8 cellular contexts compared by ENCODE assay signal in the genomic region with DNA sequence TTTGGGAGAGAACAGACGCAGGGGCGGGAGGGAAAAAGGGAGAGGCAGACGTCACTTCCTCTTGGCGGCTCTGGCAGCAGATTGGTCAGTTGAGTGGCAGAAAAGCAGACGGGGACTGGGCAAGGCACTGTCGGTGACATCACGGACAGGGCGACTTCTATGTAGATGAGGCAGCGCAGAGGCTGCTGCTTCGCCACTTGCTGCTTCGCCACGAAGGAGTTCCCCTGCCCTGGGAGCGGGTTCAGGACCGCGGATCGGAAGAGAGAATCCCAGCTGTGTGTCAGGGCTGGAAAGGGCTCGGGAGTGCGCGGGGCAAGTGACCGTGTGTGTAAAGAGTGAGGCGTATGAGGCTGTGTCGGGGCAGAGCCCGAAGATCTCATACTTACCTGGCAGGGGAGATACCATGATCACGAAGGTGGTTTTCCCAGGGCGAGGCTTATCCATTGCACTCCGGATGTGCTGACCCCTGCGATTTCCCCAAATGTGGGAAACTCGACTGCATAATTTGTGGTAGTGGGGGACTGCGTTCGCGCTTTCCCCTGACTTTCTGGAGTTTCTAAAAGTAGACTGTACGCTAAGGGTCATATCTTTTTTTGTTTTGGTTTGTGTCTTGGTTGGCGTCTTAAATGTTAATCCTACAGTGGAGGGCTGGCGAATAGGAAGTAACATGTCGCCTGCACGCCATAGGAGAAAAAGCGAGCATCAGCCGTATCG. TPM values are rescaled to one million over a fixed set of nuclear protein-coding genes. Genes with fewer than 3 reads are reported as not detected.
A peak's percentile ranks its signal among the peaks of the same experiment; 100 is the strongest.
DNase-seq lines count a peak whose midpoint lies in the region; ATAC-seq, FAIRE-seq and TF ChIP-seq lines count a peak whose summit lies in the region.
"Not testable (repeated sequence)": the region's sequence is repeated elsewhere in the genome, so short reads cannot be mapped to it uniquely, and the experiment has no call there.

TSS of gene RNU1-2 (plus strand) at position 379 of the 714 bp plus-strand sequence.

- not testable (repeated sequence) for TF ChIP-seq EP300 in ovary (IDR thresholded peaks at IDR 0.05)

- H3K27ac ChIP-seq in ovary (peak within 1 kb of the TSS; percentile 77 to 93), thymus (ENCODE audit: low read depth) (peak within 1 kb of the TSS; percentile 92)

- H3K9me3 ChIP-seq in ovary; thymus (ENCODE audit: control insufficient read depth): not testable (repeated sequence)

- not testable (repeated sequence) for H3K27me3 Mint-ChIP-seq in activated naive CD8-positive, alpha-beta T cell treated with anti-CD3 and anti-CD28 coated beads, Interleukin-2, amount 10 ng/mL, durations not matched to agents 7 days and 5 days

- intact Hi-C loops in Right ventricle myocardium inferior (cut with DNase I); ovary (cut with DNase I): not testable (repeated sequence)

- peak within 1 kb of the TSS; percentile 99 for H3K27ac Mint-ChIP-seq in activated naive CD8-positive, alpha-beta T cell treated with anti-CD3 and anti-CD28 coated beads, Interleukin-2, amount 10 ng/mL, durations not matched to agents 7 days and 5 days

- peak within 1 kb of the TSS; percentile 80 for H3K4me3 Mint-ChIP-seq in activated naive CD8-positive, alpha-beta T cell treated with anti-CD3 and anti-CD28 coated beads, Interleukin-2, amount 10 ng/mL, durations not matched to agents 7 days and 5 days

- H3K4me1 ChIP-seq in ovary (ENCODE audit: insufficient read depth); thymus (ENCODE audit: control insufficient read depth, insufficient read depth, low read length): not testable (repeated sequence)

- not testable (repeated sequence) for H3K9me3 Mint-ChIP-seq in activated naive CD8-positive, alpha-beta T cell treated with anti-CD3 and anti-CD28 coated beads, Interleukin-2, amount 10 ng/mL, durations not matched to agents 7 days and 5 days

- not testable (repeated sequence) for TF ChIP-seq CTCF in ovary (IDR thresholded peaks at IDR 0.05)

- DNase-seq in GM12892 (ENCODE audit: insufficient read length) (peak; percentile 34), NCI-H1436 treated with DMSO at 0.1 percent for 48 hours (lab: John Stamatoyannopoulos, UW) (peak; percentile 87), SW480 (ENCODE audit: low spot score) (peak; percentile 97), ovary (peak in 4 of 5 donors; percentile 60 to 95 (median 81))
- peak; percentile 87 for DNase-seq in activated naive CD8-positive, alpha-beta T cell treated with anti-CD3 and anti-CD28 coated beads, Interleukin-2, amount 10 ng/mL, durations not matched to agents 7 days and 5 days
- not testable (repeated sequence) for DNase-seq in Right ventricle myocardium inferior (ENCODE audit: missing footprints)

- H3K36me3 Mint-ChIP-seq in activated naive CD8-positive, alpha-beta T cell treated with anti-CD3 and anti-CD28 coated beads, Interleukin-2, amount 10 ng/mL, durations not matched to agents 7 days and 5 days: not testable (repeated sequence)

- peak; percentile 46 for FAIRE-seq in GM12892 (lab: Jason Lieb, UNC)

- H3K27me3 ChIP-seq in ovary; thymus (ENCODE audit: control insufficient read depth, insufficient read depth): not testable (repeated sequence)

- WGBS in ovary, 3 donors: 0 to 1% (median 0%) methylated on average over 21 to 30 of the region's 39 CpGs
- 0% methylated on average over 31 of the region's 39 CpGs for whole genome bisulfite sequencing in thymus

- H3K4me3 ChIP-seq in ovary (peak within 1 kb of the TSS; percentile 29), thymus (ENCODE audit: low read length) (peak within 1 kb of the TSS; percentile 36)

- ATAC-seq in HG02852 (IDR thresholded peaks at IDR 0.05; ENCODE audit: unreplicated experiment) (peak; percentile 96), Right ventricle myocardium inferior (peak; percentile 100)
- peak; percentile 100 for ATAC-seq in activated naive CD8-positive, alpha-beta T cell treated with anti-CD3 and anti-CD28 coated beads, Interleukin-2, amount 10 ng/mL, durations not matched to agents 7 days and 5 days (ENCODE audit: low read depth)

- peaks cover 22% of the 10 kb centered on the region for H3K4me1 Mint-ChIP-seq in activated naive CD8-positive, alpha-beta T cell treated with anti-CD3 and anti-CD28 coated beads, Interleukin-2, amount 10 ng/mL, durations not matched to agents 7 days and 5 days

- not testable (repeated sequence) for H3K36me3 ChIP-seq in ovary; thymus (ENCODE audit: control insufficient read depth, insufficient read depth)

- TF ChIP-seq POLR2A in GM12892 (IDR thresholded peaks at IDR 0.05; ENCODE audit: low read depth, low read length) (peak; percentile 97), ovary (IDR thresholded peaks at IDR 0.05) (peak; percentile 95)

- POLR2A ChIA-PET in activated naive CD8-positive, alpha-beta T cell treated with anti-CD3 and anti-CD28 coated beads, Interleukin-2, amount 10 ng/mL, durations not matched to agents 7 days and 5 days (lab: Charles Lee): interaction anchor here (0.7 to 2.8 kb wide), 4 partner anchors 9 to 252 kb away, joined by 3 to 48 read pairs (median 4); partner anchors contain the start of gene CROCC

RNA-seq across cellular contexts. Expression of gene RNU1-2, which starts in this region (rescaled TPM):
- 139 TPM for polyA plus RNA-seq in GM12892 (2012; ENCODE audit: missing spikeins)
- 1,000 to 10,000 TPM; 3,257 to 3,430 TPM for total RNA-seq in activated naive CD8-positive, alpha-beta T cell treated with anti-CD3 and anti-CD28 coated beads, Interleukin-2, amount 10 ng/mL, durations not matched to agents 7 days and 5 days
- total RNA-seq in Right ventricle myocardium inferior (4,572 TPM), ovary (1,000 to 10,000 TPM in 5 of 7 donors, under 1 TPM in 2; under 0.01 to 7,521 (median 3,807) TPM)
- polyA plus RNA-seq in ovary (not detected), thymus (not detected)
